Comparison of ENCODE assay signal across 33 cellular contexts in genomic region chr5:98031496-98031895, GRCh38.
DNase-seq lines count a peak whose midpoint lies in the region; ATAC-seq and TF ChIP-seq lines count a peak whose summit lies in the region.
"Had no signal": no experiment of that assay in that cellular context is flagged by ENCODE, and none has a peak within 500 bp of the region (broad histone marks: within the 10 kb centered on the region; RNA-seq: fewer than 3 reads in every experiment).

No MANE protein-coding gene starts in this region.

- no peaks in the 10 kb centered on the region for H3K36me3 Mint-ChIP-seq in CD4-positive, alpha-beta memory T cell
- H3K36me3 Mint-ChIP-seq: activated naive CD8-positive, alpha-beta T cell treated with anti-CD3 and anti-CD28 coated beads for 36 hours; CD8-positive, alpha-beta T cell; mesothelial cell of epicardium had no signal

- no peak overlapping the region for H3K4me3 ChIP-seq in CD4-positive, alpha-beta memory T cell (ENCODE audit: low read length in 2 of 2)
- H3K4me3 ChIP-seq: ascending aorta, esophagus muscularis mucosa, HAP-1, hepatocyte, K562, left ventricle myocardium inferior, MG63, skin epidermis, upper lobe of right lung had no signal

- peaks cover 0 to 8% (median 2%) of the 10 kb centered on the region in 8 donors for H3K9me3 Mint-ChIP-seq in CD4-positive, alpha-beta memory T cell

- peak; percentile 8 for DNase-seq in Daoy (ENCODE audit: low read depth)
- DNase-seq in OCI-M1 (lab: John Stamatoyannopoulos, UW): peak; percentile 25
- DNase-seq in CD4-positive, alpha-beta memory T cell: no peak
- no peak for DNase-seq in globus pallidus (ENCODE audit: low spot score)
- DNase-seq in GM20000 (ENCODE audit: low spot score): no peak
- DNase-seq: activated CD4-positive, alpha-beta memory T cell treated with anti-CD3 and anti-CD28 coated beads, Interleukin-2, amount 10 ng/mL, durations not matched to agents 7 days and 5 days; activated effector memory CD4-positive, alpha-beta T cell treated with Interleukin-2 at 50 U/mL for 16 hours; activated naive CD8-positive, alpha-beta T cell treated with anti-CD3 and anti-CD28 coated beads for 36 hours; AML-193; CD8-positive, alpha-beta T cell; DMS79 treated with DMSO at 0.1 percent for 48 hours; endodermal cell; foreskin melanocyte; left ventricle myocardium inferior; naive thymus-derived CD8-positive, alpha-beta T cell; NCI-H1694; NCI-H2171 treated with DMSO at 0.1 percent for 48 hours; NCI-H524 treated with DMSO at 0.1 percent for 48 hours; substantia nigra; upper lobe of right lung had no signal

- no peak overlapping the region for H3K4me3 Mint-ChIP-seq in CD4-positive, alpha-beta memory T cell
- H3K4me3 Mint-ChIP-seq: activated CD4-positive, alpha-beta memory T cell treated with anti-CD3 and anti-CD28 coated beads, Interleukin-2, amount 10 ng/mL, durations not matched to agents 7 days and 5 days; activated naive CD8-positive, alpha-beta T cell treated with anti-CD3 and anti-CD28 coated beads for 36 hours; CD8-positive, alpha-beta T cell; endodermal cell; mesothelial cell of epicardium; naive thymus-derived CD8-positive, alpha-beta T cell had no signal

- no peaks in the 10 kb centered on the region for H3K4me1 Mint-ChIP-seq in CD4-positive, alpha-beta memory T cell
- H3K4me1 Mint-ChIP-seq: activated CD4-positive, alpha-beta memory T cell treated with anti-CD3 and anti-CD28 coated beads, Interleukin-2, amount 10 ng/mL, durations not matched to agents 7 days and 5 days; activated naive CD8-positive, alpha-beta T cell treated with anti-CD3 and anti-CD28 coated beads for 36 hours; endodermal cell; mesothelial cell of epicardium; naive thymus-derived CD8-positive, alpha-beta T cell had no signal

- CTCF ChIA-PET in CD4-positive, alpha-beta memory T cell (lab: Charles Lee; ENCODE audit: partially characterized antibody): no interaction called here

- ATAC-seq in GM18868 (IDR thresholded peaks at IDR 0.05; ENCODE audit: unreplicated experiment): peak; percentile 84
- peak; percentile 61 for ATAC-seq in HG03039 (IDR thresholded peaks at IDR 0.05; ENCODE audit: unreplicated experiment)
- ATAC-seq in HG02981 (IDR thresholded peaks at IDR 0.05; ENCODE audit: unreplicated experiment): no peak
- ATAC-seq: activated CD4-positive, CD25-positive, alpha-beta regulatory T cell treated with anti-CD3 and anti-CD28 coated beads, Interleukin-2, amount 50 U/mL, for 24 hours; CD8-positive, alpha-beta T cell; K562; naive thymus-derived CD8-positive, alpha-beta T cell; Right ventricle myocardium inferior; upper lobe of right lung had no signal

- H3K4me1 ChIP-seq in CD4-positive, alpha-beta memory T cell (ENCODE audit: insufficient read depth, low read length): no peaks in the 10 kb centered on the region
- H3K4me1 ChIP-seq: ascending aorta, esophagus muscularis mucosa, HAP-1, left ventricle myocardium inferior, upper lobe of right lung had no signal

- H3K27me3 Mint-ChIP-seq in CD4-positive, alpha-beta memory T cell: no peaks in the 10 kb centered on the region
- H3K27me3 Mint-ChIP-seq: activated CD4-positive, alpha-beta memory T cell treated with anti-CD3 and anti-CD28 coated beads, Interleukin-2, amount 10 ng/mL, durations not matched to agents 7 days and 5 days; activated naive CD8-positive, alpha-beta T cell treated with anti-CD3 and anti-CD28 coated beads for 36 hours had no signal

- H3K27ac ChIP-seq in CD4-positive, alpha-beta memory T cell (ENCODE audit: low read depth, low read length): no peak overlapping the region
- H3K27ac ChIP-seq: ascending aorta, esophagus muscularis mucosa, hepatocyte, left ventricle myocardium inferior, skin epidermis, upper lobe of right lung had no signal

- intact Hi-C loops in CD4-positive, alpha-beta memory T cell (cut with micrococcal nuclease): no loop called here

- TF ChIP-seq CTCF in GM20000 (IDR thresholded peaks at IDR 0.05; ENCODE audit: extremely low read depth, missing control alignments): no peak

- no peaks in the 10 kb centered on the region for H3K36me3 ChIP-seq in CD4-positive, alpha-beta memory T cell (ENCODE audit: insufficient read depth, low read length)
- H3K36me3 ChIP-seq: ascending aorta, esophagus muscularis mucosa, HAP-1, left ventricle myocardium inferior, MG63, upper lobe of right lung had no signal

- POLR2A ChIA-PET in CD4-positive, alpha-beta memory T cell (lab: Charles Lee; ENCODE audit: partially characterized antibody): no interaction called here

- H3K9me3 ChIP-seq in CD4-positive, alpha-beta memory T cell (ENCODE audit: control insufficient read depth in 1 of 2, low read length in 2 of 2): no peaks in the 10 kb centered on the region
- H3K9me3 ChIP-seq: ascending aorta, esophagus muscularis mucosa, HAP-1, upper lobe of right lung had no signal

- no peaks in the 10 kb centered on the region for H3K27me3 ChIP-seq in CD4-positive, alpha-beta memory T cell (ENCODE audit: insufficient read depth, low read length)
- H3K27me3 ChIP-seq: ascending aorta, esophagus muscularis mucosa, hepatocyte, MG63, upper lobe of right lung had no signal

- no peak overlapping the region for H3K27ac Mint-ChIP-seq in CD4-positive, alpha-beta memory T cell
- H3K27ac Mint-ChIP-seq: activated CD4-positive, alpha-beta memory T cell treated with anti-CD3 and anti-CD28 coated beads, Interleukin-2, amount 10 ng/mL, durations not matched to agents 7 days and 5 days; activated naive CD8-positive, alpha-beta T cell treated with anti-CD3 and anti-CD28 coated beads for 36 hours; CD8-positive, alpha-beta T cell; endodermal cell; mesothelial cell of epicardium; naive thymus-derived CD8-positive, alpha-beta T cell had no signal

Comparison
In these comparisons a context has a peak if more than half of its experiments do, and no peak if none do; other contexts are left out.
1. DNase-seq: peak in Daoy (single experiment) and OCI-M1 (single experiment); none in CD4-positive, alpha-beta memory T cell (0 of 5), globus pallidus (single experiment) and GM20000 (single experiment).